ENCODE assay signal across 14 cellular contexts in the genomic region with DNA sequence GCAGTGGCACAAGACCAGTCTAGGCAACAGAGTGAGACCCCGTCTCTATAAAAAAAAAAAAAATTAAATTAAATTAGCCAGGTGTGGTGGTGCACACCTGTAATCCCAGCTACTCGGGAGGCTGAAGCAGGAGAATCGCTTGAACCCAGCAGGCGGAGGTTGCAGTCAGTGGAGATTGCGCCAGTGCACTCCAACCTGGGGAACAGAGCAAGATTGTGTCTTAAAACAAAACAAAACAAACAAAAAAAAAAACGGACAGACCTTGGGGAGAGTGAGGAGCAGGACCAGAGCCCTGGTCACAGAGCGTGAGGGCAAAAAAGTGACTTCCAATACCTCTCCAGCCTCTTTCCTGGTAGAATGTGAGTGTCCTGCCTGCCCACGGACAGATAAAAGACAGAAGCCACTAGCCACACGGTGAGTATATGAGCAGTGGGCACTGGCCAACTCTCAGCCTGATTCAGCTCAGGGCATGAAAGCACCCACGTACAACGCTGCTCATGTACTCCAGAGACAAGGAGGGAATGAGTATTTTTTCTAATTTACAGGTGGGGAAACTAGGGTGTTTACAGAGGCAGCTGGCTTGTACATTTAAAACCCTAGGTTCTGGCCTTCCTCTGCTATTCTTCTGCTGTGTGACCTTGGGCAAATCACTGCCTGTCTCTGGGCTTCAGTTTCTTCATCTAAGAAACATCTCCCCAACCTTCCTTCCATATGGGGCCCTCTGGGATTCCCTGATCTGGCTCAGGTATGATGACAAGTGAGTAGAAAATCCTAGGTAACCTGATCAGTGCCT. TPM values are rescaled to one million over a fixed set of nuclear protein-coding genes. Genes with fewer than 3 reads are reported as not detected.
DNase-seq lines count a peak whose midpoint lies in the region; ATAC-seq and TF ChIP-seq lines count a peak whose summit lies in the region.
"Had no signal": no experiment of that assay in that cellular context is flagged by ENCODE, and none has a peak within 500 bp of the region (broad histone marks: within the 10 kb centered on the region; RNA-seq: fewer than 3 reads in every experiment).

No MANE protein-coding gene starts in this region.

- no peaks in the 10 kb centered on the region for H3K27me3 ChIP-seq in left ventricle myocardium inferior (ENCODE audit: low read depth)
- H3K27me3 ChIP-seq in MG63: no peaks in the 10 kb centered on the region

- H3K4me1 ChIP-seq in left ventricle myocardium inferior: peaks cover 83% of the 10 kb centered on the region

- peak overlapping the region; percentile 82 for H3K27ac ChIP-seq in left ventricle myocardium inferior (replicated peaks)
- peak overlapping the region; percentile 3 to 85 for H3K27ac ChIP-seq in coronary artery
- H3K27ac ChIP-seq: left lung, thoracic aorta had no signal

- H3K36me3 Mint-ChIP-seq in nephron progenitor cell (ENCODE audit: low read depth) (no peaks in the 10 kb centered on the region), CD14-positive monocyte (peaks cover 2 to 4% of the 10 kb centered on the region in 2 donors)

- no peaks in the 10 kb centered on the region for H3K9me3 ChIP-seq in left ventricle myocardium inferior (replicated peaks)
- H3K9me3 ChIP-seq in MG63: no peaks in the 10 kb centered on the region
- H3K9me3 ChIP-seq: left lung, thoracic aorta had no signal

- intact Hi-C loops in left ventricle myocardium inferior (cut with micrococcal nuclease) (no loop called here), left ventricle myocardium superior (cut with micrococcal nuclease) (loop anchor here (10.0 kb wide), 1 partner anchor 366 kb away; a partner anchor contains a TSS), CD14-positive monocyte (cut with micrococcal nuclease) (loop anchor here in 1 of 2 donors (10.0 kb wide), 2 partner anchors 166 to 366 kb away; a partner anchor contains a TSS)

- DNase-seq in left ventricle myocardium inferior: no peak
- no peak for DNase-seq in left ventricle myocardium superior
- DNase-seq in coronary artery (ENCODE audit: low spot score): no peak
- DNase-seq in nephron progenitor cell: no peak
- DNase-seq in MG63: no peak
- no peak for DNase-seq in NCI-H1092 treated with DMSO at 0.1 percent for 48 hours (lab: John Stamatoyannopoulos, UW)
- DNase-seq in CD14-positive monocyte (ENCODE audit: low spot score): no peak
- DNase-seq: activated gamma-delta T cell treated with Interleukin-2 at 50 U/mL for 16 hours, AML-193, GDM1, left lung, NCI-H526 treated with DMSO at 0.1 percent for 48 hours had no signal

- no peak for ATAC-seq in left ventricle myocardium superior
- no peak for ATAC-seq in GM18868 (IDR thresholded peaks at IDR 0.05; ENCODE audit: unreplicated experiment)

- H3K4me1 Mint-ChIP-seq in nephron progenitor cell (peaks cover 40% of the 10 kb centered on the region), CD14-positive monocyte (peaks cover 47% of the 10 kb centered on the region)

- H3K9me3 Mint-ChIP-seq in nephron progenitor cell (no peaks in the 10 kb centered on the region), CD14-positive monocyte (peaks cover 0 to 3% (median 0%) of the 10 kb centered on the region in 7 donors)

- H3K27ac Mint-ChIP-seq in nephron progenitor cell: peak overlapping the region; percentile 78
- H3K27ac Mint-ChIP-seq in CD14-positive monocyte: no peak overlapping the region

- H3K27me3 Mint-ChIP-seq in nephron progenitor cell (ENCODE audit: low read depth, poor library complexity) (peaks cover 37% of the 10 kb centered on the region), CD14-positive monocyte (ENCODE audit: low read depth in 3 of 3) (peaks cover 13 to 24% (median 15%) of the 10 kb centered on the region in 3 donors)

- peak overlapping the region; percentile 69 for H3K4me3 Mint-ChIP-seq in nephron progenitor cell
- no peak overlapping the region for H3K4me3 Mint-ChIP-seq in CD14-positive monocyte

- H3K36me3 ChIP-seq in left ventricle myocardium inferior (no peaks in the 10 kb centered on the region), MG63 (no peaks in the 10 kb centered on the region)
- H3K36me3 ChIP-seq: left lung, thoracic aorta had no signal

- peak overlapping the region; percentile 42 for H3K4me3 ChIP-seq in left ventricle myocardium inferior
- H3K4me3 ChIP-seq in coronary artery: no peak overlapping the region
- H3K4me3 ChIP-seq in MG63: no peak overlapping the region
- H3K4me3 ChIP-seq: left lung, thoracic aorta had no signal

- no peak for TF ChIP-seq CTCF in left ventricle myocardium inferior (IDR thresholded peaks at IDR 0.05; ENCODE audit: borderline replicate concordance)
- TF ChIP-seq CTCF in coronary artery (IDR thresholded peaks at IDR 0.05): no peak
- TF ChIP-seq CTCF in nephron progenitor cell (IDR thresholded peaks at IDR 0.05): no peak
- no peak for TF ChIP-seq CTCF in CD14-positive monocyte (IDR thresholded peaks at IDR 0.05)

RNA-seq across cellular contexts. Expression of a gene that starts 1.8 kb away (rescaled TPM):
- total RNA-seq in left ventricle myocardium inferior: 41.1 TPM
- 38.0 TPM for total RNA-seq in left ventricle myocardium superior
- total RNA-seq in MG63 (2014; rRNA removed; shearing (Covaris generic); ENCODE audit: low replicate concordance): 0.20 and 1.5 TPM in 2 replicates
- polyA plus RNA-seq in CD14-positive monocyte: under 1 TPM in 1 of 2 donors, not detected in 1; 0.03 TPM

RNA-seq across cellular contexts. Expression of a gene that starts 7.7 kb away (rescaled TPM):
- total RNA-seq in left ventricle myocardium inferior: 1.0 TPM
- total RNA-seq in left ventricle myocardium superior: 1.9 TPM
- 0.37 and 2.5 TPM in 2 replicates for total RNA-seq in MG63 (2014; rRNA removed; shearing (Covaris generic); ENCODE audit: low replicate concordance)
- under 1 TPM; 0.15 to 0.28 TPM for polyA plus RNA-seq in CD14-positive monocyte

Comparison
In these comparisons a context has a peak if more than half of its experiments do, and no peak if none do; other contexts are left out.
1. RNA of a gene that starts 1.8 kb away (total RNA-seq): 41.1 TPM in left ventricle myocardium inferior (single experiment) and 38.0 TPM in left ventricle myocardium superior (single experiment); 0.20 to 1.5 TPM in MG63; every median in the first group is over 10 times any median in the second.